ENCODE assay signal across 1 cellular context in genomic region chr3:192911293-192911692, GRCh38.
TF ChIP-seq lines count a peak whose summit lies in the region.

No MANE protein-coding gene starts in this region.

TF ChIP-seq in GM23338, 12 proteins besides CTCF, POLR2A, EP300 and RAD21 (continued from another document):
- TF ChIP-seq ZNF462 (CRISPR knock-in tag; IDR thresholded peaks at IDR 0.05): no peak
- no peak for TF ChIP-seq ZNF114 (CRISPR knock-in tag; IDR thresholded peaks at IDR 0.05)
- TF ChIP-seq POLR2AphosphoS5 (IDR thresholded peaks at IDR 0.05; ENCODE audit: low read depth): no peak
- TF ChIP-seq CREB1 (CRISPR knock-in tag; IDR thresholded peaks at IDR 0.05; ENCODE audit: low read depth): no peak
